Comparison of ENCODE assay signal across 8 cellular contexts in genomic region chr15:52678468-52679231, GRCh38. TPM values are rescaled to one million over a fixed set of nuclear protein-coding genes. Genes with fewer than 3 reads are reported as not detected.
DNase-seq lines count a peak whose midpoint lies in the region; ATAC-seq, FAIRE-seq and TF ChIP-seq lines count a peak whose summit lies in the region.

No MANE protein-coding gene starts in this region.

- H3K79me2 ChIP-seq in HepG2 (ENCODE audit: insufficient read depth, low read length): no peaks in the 10 kb centered on the region

- ATAC-seq in HG02588 (IDR thresholded peaks at IDR 0.05; ENCODE audit: unreplicated experiment): peak; percentile 19
- ATAC-seq in HepG2: peak; percentile 81
- ATAC-seq in GM18873 (IDR thresholded peaks at IDR 0.05; ENCODE audit: low FRiP score, unreplicated experiment): no peak

- no peaks in the 10 kb centered on the region for H3K36me3 ChIP-seq in HepG2 (replicated peaks in 1 of 2; ENCODE audit: control insufficient read depth in 1 of 2, insufficient read depth in 2 of 2, low read length in 2 of 2)

- FAIRE-seq in GM12891 (lab: Jason Lieb, UNC) (peak; percentile 9), HepG2 (lab: Jason Lieb, UNC) (no peak)

- no peaks in the 10 kb centered on the region for H4K20me1 ChIP-seq in HepG2 (ENCODE audit: insufficient read depth, low read length)

- peak overlapping the region; percentile 82 for H3K9ac ChIP-seq in HepG2 (ENCODE audit: insufficient read depth, low read depth, low read length)

- DNase-seq in GM12891 (ENCODE audit: insufficient read length, low spot score): no peak
- DNase-seq in NCI-H146 (lab: John Stamatoyannopoulos, UW): peak; percentile 71
- peak; percentile 64 for DNase-seq in activated CD4-positive, alpha-beta T cell treated with anti-CD3 and anti-CD28 coated beads for 48 hours
- DNase-seq in coronary artery (ENCODE audit: low spot score): peak; percentile 84
- DNase-seq in HepG2 (ENCODE audit: low spot score): peak; percentile 57
- peak; percentile 32 to 46 for DNase-seq in stimulated activated CD4-positive, alpha-beta T cell treated with anti-CD3 and anti-CD28 coated beads, Interleukin-4, amount 100 ng/mL, for 4 hours

- TF ChIP-seq RAD21 in HepG2 (CRISPR knock-in tag; IDR thresholded peaks at IDR 0.05): no peak; the same call in 1 of the 2 replicates

- no peak for TF ChIP-seq POLR2A in GM12891 (IDR thresholded peaks at IDR 0.05; ENCODE audit: low read depth, low read length)
- TF ChIP-seq POLR2A in HepG2 (IDR thresholded peaks at IDR 0.05; ENCODE audit: insufficient read depth in 1 of 2, low read depth in 2 of 2, low read length in 2 of 2): peak; percentile 34 to 61; a peak in 3 of 4 replicates

- BruUV-seq in HepG2 (replicated peaks; lab: Mats Ljungman, UMichigan): no TSS peak

- H3K4me2 ChIP-seq in HepG2 (ENCODE audit: low read depth, low read length): peak overlapping the region; percentile 77

- intact Hi-C loops in HepG2 (cut with micrococcal nuclease; ENCODE audit: unreplicated experiment): loop anchor here (1.0 to 10.0 kb wide), 5 partner anchors 26 to 154 kb away; partner anchors contain the start of genes ARPP19 and MYO5A

- no peak overlapping the region for H2AFZ ChIP-seq in HepG2 (ENCODE audit: low read length)

- POLR2A ChIA-PET in HepG2 (lab: Yijun Ruan, JAX): interaction anchor here (0.7 to 1.2 kb wide), 2 partner anchors 56 to 63 kb away, joined by 3 read pairs; no protein-coding TSS in a partner anchor

- in situ Hi-C loops in HepG2 (cut with HindIII; ENCODE audit: extremely low pct_ligation_motif_present, low pct_unique_long_range_greater_than_20kb): no loop called here

- no peaks in the 10 kb centered on the region for H3K9me3 ChIP-seq in HepG2 (ENCODE audit: low read length)

- no peaks in the 10 kb centered on the region; a peak in 1 of 5 replicates for H3K27me3 ChIP-seq in HepG2 (ENCODE audit: control insufficient read depth in 1 of 2, insufficient read depth in 2 of 2, low read length in 2 of 2)

- CTCF ChIA-PET in HepG2 (lab: Yijun Ruan, JAX; ENCODE audit: low intra/inter-chr PET ratio, low total read pairs): no interaction called here

- H3K27ac ChIP-seq in coronary artery: peak overlapping the region; percentile 95 to 99
- peak overlapping the region; percentile 96 for H3K27ac ChIP-seq in HepG2 (ENCODE audit: extremely low read length, insufficient read depth, low read length)

- TF ChIP-seq CTCF in coronary artery (IDR thresholded peaks at IDR 0.05) (no peak), HepG2 (CRISPR knock-in tag; IDR thresholded peaks at IDR 0.05) (peak; percentile 18; the same call in 1 of the 2 replicates)

- no peak for TF ChIP-seq EP300 in HepG2 (IDR thresholded peaks at IDR 0.05; ENCODE audit: low read depth in 2 of 2, low read length in 2 of 2)
- no peak for TF ChIP-seq EP300 in HepG2 (CRISPR knock-in tag; IDR thresholded peaks at IDR 0.05; ENCODE audit: borderline replicate concordance)

- 2% methylated on average over 30 of the region's 70 CpGs for WGBS in HepG2 (ENCODE audit: low lambda C conversion rate)

- peaks cover 14% of the 10 kb centered on the region for H3K4me1 ChIP-seq in HepG2 (ENCODE audit: insufficient read depth, low read length)

- H3K4me3 ChIP-seq in coronary artery: peak overlapping the region; percentile 99
- peak overlapping the region; percentile 84 to 98 (median 94) for H3K4me3 ChIP-seq in HepG2 (replicated peaks in 1 of 3; ENCODE audit: insufficient read depth in 1 of 3, low read depth in 2 of 3, low read length in 3 of 3)

TF ChIP-seq in GM12891, 5 proteins besides CTCF, POLR2A, EP300 and RAD21:
- no peak; the same call in 1 of the 2 replicates for TF ChIP-seq TAF1 (IDR thresholded peaks at IDR 0.05; ENCODE audit: low read depth, low read length)
- no peak for TF ChIP-seq POU2F2 (IDR thresholded peaks at IDR 0.05; ENCODE audit: low read depth, low read length)
- TF ChIP-seq PAX5 (IDR thresholded peaks at IDR 0.05; ENCODE audit: insufficient read depth, low read length, severe bottlenecking): no peak
- no peak for TF ChIP-seq SPI1 (IDR thresholded peaks at IDR 0.05; ENCODE audit: low read depth, low read length)
- TF ChIP-seq POLR2AphosphoS5 (IDR thresholded peaks at IDR 0.05; ENCODE audit: low read depth, low read length): no peak

TF ChIP-seq in HepG2, 621 proteins besides CTCF, POLR2A, EP300 and RAD21 (continues in another document):
- TF ChIP-seq PRDM15 (CRISPR knock-in tag; IDR thresholded peaks at IDR 0.05) (peak; percentile 38), ZNF879 (CRISPR knock-in tag; IDR thresholded peaks at IDR 0.05) (peak; percentile 67; the same call in 1 of the 2 replicates), PAF1 (CRISPR knock-in tag; IDR thresholded peaks at IDR 0.05) (no peak), SAFB2 (CRISPR knock-in tag; IDR thresholded peaks at IDR 0.05; ENCODE audit: borderline replicate concordance, low read depth) (no peak), POLR2G (IDR thresholded peaks at IDR 0.05; ENCODE audit: low read depth, low read length) (peak; percentile 51; the same call in 1 of the 2 replicates), SMYD3 (CRISPR knock-in tag; IDR thresholded peaks at IDR 0.05) (0 out of 2 replicates have a peak, but pooled peaks have one; percentile 22), ZNF709 (CRISPR knock-in tag; IDR thresholded peaks at IDR 0.05) (peak; percentile 52; the same call in 1 of the 2 replicates), TGIF2 (CRISPR knock-in tag; IDR thresholded peaks at IDR 0.05) (peak; percentile 18; the same call in 1 of the 2 replicates), ZNF598 (CRISPR knock-in tag; IDR thresholded peaks at IDR 0.05; ENCODE audit: borderline replicate concordance) (peak; percentile 14; the same call in 1 of the 2 replicates), MBNL3 (CRISPR knock-in tag; conservative IDR thresholded peaks at IDR 0.05) (no peak)
- TF ChIP-seq, protein P1, sequence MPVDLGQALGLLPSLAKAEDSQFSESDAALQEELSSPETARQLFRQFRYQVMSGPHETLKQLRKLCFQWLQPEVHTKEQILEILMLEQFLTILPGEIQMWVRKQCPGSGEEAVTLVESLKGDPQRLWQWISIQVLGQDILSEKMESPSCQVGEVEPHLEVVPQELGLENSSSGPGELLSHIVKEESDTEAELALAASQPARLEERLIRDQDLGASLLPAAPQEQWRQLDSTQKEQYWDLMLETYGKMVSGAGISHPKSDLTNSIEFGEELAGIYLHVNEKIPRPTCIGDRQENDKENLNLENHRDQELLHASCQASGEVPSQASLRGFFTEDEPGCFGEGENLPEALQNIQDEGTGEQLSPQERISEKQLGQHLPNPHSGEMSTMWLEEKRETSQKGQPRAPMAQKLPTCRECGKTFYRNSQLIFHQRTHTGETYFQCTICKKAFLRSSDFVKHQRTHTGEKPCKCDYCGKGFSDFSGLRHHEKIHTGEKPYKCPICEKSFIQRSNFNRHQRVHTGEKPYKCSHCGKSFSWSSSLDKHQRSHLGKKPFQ (CRISPR knock-in tag; IDR thresholded peaks at IDR 0.05; ENCODE audit: insufficient replicate concordance): no peak

RNA-seq across cellular contexts. Expression of gene ATOSA, which starts 0.5 kb away (rescaled TPM):
- polyA plus RNA-seq in GM12891 (2012; ENCODE audit: low read depth, missing spikeins): 7.9 TPM
- 5.5 and 6.6 TPM in 2 replicates for total RNA-seq in HepG2 (2016; rRNA removed; fragmentation: Illumina TruSeq; extraction: Trizol)
- total RNA-seq in HepG2 (2016; cell fraction: cytosol; rRNA removed; fragmentation: Illumina TruSeq; extraction: Trizol; ENCODE audit: low read depth): 2.3 and 2.7 TPM in 2 replicates
- total RNA-seq in HepG2 (2016; cell fraction: insoluble cytoplasmic fraction; rRNA removed; fragmentation: Illumina TruSeq; extraction: Trizol): 6.3 and 6.6 TPM in 2 replicates
- total RNA-seq in HepG2 (2016; cell fraction: membrane; rRNA removed; fragmentation: Illumina TruSeq; extraction: Trizol): 2.8 and 3.8 TPM in 2 replicates
- total RNA-seq in HepG2 (2016; cell fraction: nucleus; rRNA removed; fragmentation: Illumina TruSeq; extraction: Trizol): 20.3 and 22.5 TPM in 2 replicates
- polyA plus RNA-seq in HepG2 (2011; rRNA removed): 15.2 and 16.3 TPM in 2 replicates
- polyA plus RNA-seq in HepG2 (2011; cell fraction: cytosol; rRNA removed): 2.8 and 6.1 TPM in 2 replicates
- polyA plus RNA-seq in HepG2 (2011; cell fraction: nucleus; rRNA removed): 26.4 and 35.0 TPM in 2 replicates
- polyA plus RNA-seq in HepG2 (2012): 10.2 and 13.6 TPM in 2 replicates
- polyA plus RNA-seq in HepG2 (2016; cell fraction: cytosol; fragmentation: Illumina TruSeq; extraction: Trizol; ENCODE audit: low read depth): 0.59 and 0.75 TPM in 2 replicates
- polyA plus RNA-seq in HepG2 (2016; cell fraction: insoluble cytoplasmic fraction; fragmentation: Illumina TruSeq; extraction: Trizol; ENCODE audit: low read depth): 6.0 TPM in 2 replicates
- 0.95 and 1.4 TPM in 2 replicates for polyA plus RNA-seq in HepG2 (2016; cell fraction: membrane; fragmentation: Illumina TruSeq; extraction: Trizol; ENCODE audit: low read depth)
- polyA plus RNA-seq in HepG2 (2016; cell fraction: nucleus; fragmentation: Illumina TruSeq; extraction: Trizol; ENCODE audit: insufficient read depth, low read depth): 28.7 and 35.9 TPM in 2 replicates
- 13.2 and 17.2 TPM in 2 replicates for polyA minus RNA-seq in HepG2 (2011; rRNA and poly(A)+ RNA removed; ENCODE audit: low replicate concordance)
- 5.5 and 12.6 TPM in 2 replicates for polyA minus RNA-seq in HepG2 (2011; cell fraction: cytosol; rRNA and poly(A)+ RNA removed)
- 70.6 and 77.7 TPM in 2 replicates for polyA minus RNA-seq in HepG2 (2011; cell fraction: nucleus; rRNA and poly(A)+ RNA removed)
